Comparison of ENCODE assay signal across 9 cellular contexts in the genomic region with DNA sequence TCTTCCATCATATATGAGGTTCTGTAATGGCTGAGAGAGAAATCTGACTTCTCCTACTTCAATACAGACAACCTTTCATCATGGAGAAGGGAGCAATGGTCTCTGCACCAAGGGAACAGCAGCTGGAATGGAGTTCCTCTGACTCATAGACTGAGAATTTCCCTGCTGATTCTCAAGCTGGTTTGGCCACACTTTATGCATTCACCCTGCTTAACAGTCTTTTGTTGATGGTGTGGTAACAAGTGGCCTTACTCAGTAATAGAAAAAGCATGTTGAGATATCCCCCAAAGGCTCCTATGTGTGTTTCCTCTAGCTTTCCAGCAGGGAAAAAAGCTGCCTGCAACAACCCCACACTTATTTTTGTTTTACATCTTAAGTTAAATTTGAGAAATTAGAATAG.
A peak's percentile ranks its signal among the peaks of the same experiment; 100 is the strongest.
DNase-seq lines count a peak whose midpoint lies in the region; ATAC-seq, FAIRE-seq and TF ChIP-seq lines count a peak whose summit lies in the region.
"Had no signal": no experiment of that assay in that cellular context is flagged by ENCODE, and none has a peak within 500 bp of the region (broad histone marks: within the 10 kb centered on the region; RNA-seq: fewer than 3 reads in every experiment).

No MANE protein-coding gene starts in this region.

- H4K20me1 ChIP-seq in H9 (ENCODE audit: control insufficient read depth, insufficient read depth, insufficient read length) = no peaks in the 10 kb centered on the region
- H4K20me1 ChIP-seq in smooth muscle cell (ENCODE audit: low read depth) = no peaks in the 10 kb centered on the region

- no peak overlapping the region for H2BK12ac ChIP-seq in H9 (ENCODE audit: insufficient read length, low read depth, low read length)

- no peak overlapping the region for H3T11ph ChIP-seq in H9 (ENCODE audit: low read length)

- H3K9me3 ChIP-seq in H9 (ENCODE audit: control insufficient read depth, low read depth, low read length) (no peaks in the 10 kb centered on the region), smooth muscle cell (replicated peaks; ENCODE audit: low read depth) (no peaks in the 10 kb centered on the region)

- H3K27me3 Mint-ChIP-seq in H9 (ENCODE audit: low read depth) = no peaks in the 10 kb centered on the region

- H3K79me2 ChIP-seq in H9 (ENCODE audit: insufficient read depth, low read length) = no peaks in the 10 kb centered on the region
- no peaks in the 10 kb centered on the region for H3K79me2 ChIP-seq in smooth muscle cell (ENCODE audit: low read depth)

- no peak overlapping the region for H4K5ac ChIP-seq in H9 (ENCODE audit: insufficient read length, low read depth, low read length)

- H2BK15ac ChIP-seq in H9 (ENCODE audit: low read depth, low read length) = no peak overlapping the region

- H3K9ac ChIP-seq in H9 (ENCODE audit: extremely low read depth, insufficient read length, low read length) = no peak overlapping the region
- peak overlapping the region; percentile 78 for H3K9ac ChIP-seq in smooth muscle cell (ENCODE audit: low read depth)

- H3K4me2 ChIP-seq in H9 (ENCODE audit: insufficient read depth, insufficient read length, low read length) (no peak overlapping the region), smooth muscle cell (peak overlapping the region; percentile 73)

- intact Hi-C loops in left cardiac atrium (cut with DNase I) = no loop called here

- no peak overlapping the region for H3K14ac ChIP-seq in H9 (ENCODE audit: insufficient read depth, low read length)

- H3K4me3 Mint-ChIP-seq in H9 = no peak overlapping the region

- no peak overlapping the region for H3K4ac ChIP-seq in H9 (ENCODE audit: low read depth, low read length)

- TF ChIP-seq CTCF in H9 (conservative IDR thresholded peaks at IDR 0.05) (no peak), smooth muscle cell (IDR thresholded peaks at IDR 0.05; ENCODE audit: borderline replicate concordance, insufficient read depth, poor library complexity, severe bottlenecking) (no peak)

- ATAC-seq in left cardiac atrium (peak; percentile 67 to 98), HG03521 (IDR thresholded peaks at IDR 0.05; ENCODE audit: unreplicated experiment) (no peak)

- H3K79me1 ChIP-seq in H9 (ENCODE audit: insufficient read depth, low read depth, low read length, poor library complexity, severe bottlenecking) = no peaks in the 10 kb centered on the region

- H2AFZ ChIP-seq in H9 (ENCODE audit: low read length) = no peak overlapping the region
- H2AFZ ChIP-seq in smooth muscle cell (ENCODE audit: low read depth) = no peak overlapping the region

- H2BK20ac ChIP-seq in H9 (ENCODE audit: low read depth, low read length, poor library complexity, severe bottlenecking) = no peak overlapping the region

- no peak overlapping the region for H2BK120ac ChIP-seq in H9 (ENCODE audit: low read depth, low read length, poor library complexity, severe bottlenecking)

- H3K27ac Mint-ChIP-seq in H9 = no peak overlapping the region

- no peak overlapping the region for H4K8ac ChIP-seq in H9 (replicated peaks; ENCODE audit: insufficient read length, low read depth, low read length)

- H3K18ac ChIP-seq in H9 (ENCODE audit: insufficient read length, low read depth, low read length) = no peak overlapping the region

- no peak for FAIRE-seq in frontal cortex (lab: Jason Lieb, UNC)

- no peak overlapping the region for H3K4me3 ChIP-seq in smooth muscle cell

- no peak overlapping the region for H2AK5ac ChIP-seq in H9 (ENCODE audit: insufficient read length, low read length)

- H3K4me1 Mint-ChIP-seq in H9 = peaks cover 10 to 19% of the 10 kb centered on the region in 2 experiments

- H3F3A ChIP-seq in smooth muscle cell (ENCODE audit: low read depth) = peaks cover 35% of the 10 kb centered on the region

- no peaks in the 10 kb centered on the region for H3K36me3 ChIP-seq in smooth muscle cell (ENCODE audit: low read depth)

- H3K27me3 ChIP-seq in H9 (ENCODE audit: insufficient read depth, low read length) (no peaks in the 10 kb centered on the region), smooth muscle cell (ENCODE audit: low read depth) (no peaks in the 10 kb centered on the region)

- H3K23me2 ChIP-seq in H9 (ENCODE audit: insufficient read length, low read depth, low read length, poor library complexity, severe bottlenecking) = no peaks in the 10 kb centered on the region

- H3K56ac ChIP-seq in H9 (ENCODE audit: insufficient read length, low read depth, low read length) = no peak overlapping the region

- no peaks in the 10 kb centered on the region; a peak in 1 of 5 replicates for H3K9me3 Mint-ChIP-seq in H9

- H3K4me1 ChIP-seq in H9 (ENCODE audit: insufficient read depth, low read length) = 0 out of 2 replicates have a peak, but pooled peaks cover 2% of the 10 kb centered on the region
- H3K4me1 ChIP-seq in smooth muscle cell (ENCODE audit: low read depth) = peaks cover 32% of the 10 kb centered on the region

- no peak overlapping the region for H3K27ac ChIP-seq in H9 (ENCODE audit: insufficient read length, low read depth, low read length)
- H3K27ac ChIP-seq in smooth muscle cell (ENCODE audit: low read depth) = peak overlapping the region; percentile 98

- no peaks in the 10 kb centered on the region for H3K36me3 Mint-ChIP-seq in H9 (ENCODE audit: insufficient read depth in 1 of 3, low read depth in 3 of 3)

- H4K91ac ChIP-seq in H9 (ENCODE audit: insufficient read length, low read depth, low read length) = no peak overlapping the region

- no peak overlapping the region for H3K23ac ChIP-seq in H9 (ENCODE audit: insufficient read length, low read depth, low read length)

- H2BK5ac ChIP-seq in H9 (ENCODE audit: insufficient read length, low read length) = no peak overlapping the region

- DNase-seq in H9 (peak; percentile 59), T1000 (lab: John Stamatoyannopoulos, UW) (peak; percentile 39), left cardiac atrium (no peak), smooth muscle cell (lab: John Stamatoyannopoulos, UW; ENCODE audit: unreplicated experiment) (no peak), nucleus accumbens (lab: John Stamatoyannopoulos, UW) (no peak), frontal cortex (ENCODE audit: low spot score in 2 of 2) (no peak), NCI-H2171 (lab: John Stamatoyannopoulos, UW) (no peak)
- DNase-seq: NK-92 treated with Interleukin-12 subunit alpha and Interleukin-12 subunit beta, amount 100 ng/mL, for 24 hours had no signal

Comparison
In these comparisons a context has a peak if more than half of its experiments do, and no peak if none do; other contexts are left out.
1. DNase-seq: peak in H9 (single experiment) and T1000 (single experiment); none in left cardiac atrium (single experiment), smooth muscle cell (single experiment), nucleus accumbens (0 of 56), frontal cortex (0 of 2) and NCI-H2171 (single experiment).